19 cellular contexts compared by ENCODE assay signal in genomic region chr17:80481284-80482057, GRCh38. TPM values are rescaled to one million over a fixed set of nuclear protein-coding genes. Genes with fewer than 3 reads are reported as not detected.
A peak's percentile ranks its signal among the peaks of the same experiment; 100 is the strongest.
DNase-seq lines count a peak whose midpoint lies in the region; ATAC-seq, FAIRE-seq and TF ChIP-seq lines count a peak whose summit lies in the region.
"Had no signal": no experiment of that assay in that cellular context is flagged by ENCODE, and none has a peak within 500 bp of the region (broad histone marks: within the 10 kb centered on the region; RNA-seq: fewer than 3 reads in every experiment).

No MANE protein-coding gene starts in this region.

- in situ Hi-C loops in HepG2 (cut with HindIII; ENCODE audit: extremely low pct_ligation_motif_present, low pct_unique_long_range_greater_than_20kb) = no loop called here

- no TSS peak for BruUV-seq in HepG2 (replicated peaks; lab: Mats Ljungman, UMichigan)

- H3K4me2 ChIP-seq in HepG2 (ENCODE audit: low read depth, low read length) = no peak overlapping the region

- peaks cover 27% of the 10 kb centered on the region for H3K4me1 ChIP-seq in HepG2 (ENCODE audit: insufficient read depth, low read length)
- H3K4me1 ChIP-seq in right lobe of liver = peaks cover 0 to 20% (median 0%) of the 10 kb centered on the region in 4 donors
- peaks cover 12% of the 10 kb centered on the region for H3K4me1 ChIP-seq in SJCRH30
- peaks cover 25% of the 10 kb centered on the region for H3K4me1 ChIP-seq in testis

- peaks cover 3% of the 10 kb centered on the region; the same call in 1 of the 2 replicates for H4K20me1 ChIP-seq in HepG2 (ENCODE audit: insufficient read depth, low read length)

- H3K27ac ChIP-seq in HepG2 (ENCODE audit: extremely low read length, insufficient read depth, low read length) = no peak overlapping the region
- no peak overlapping the region for H3K27ac ChIP-seq in right lobe of liver
- no peak overlapping the region for H3K27ac ChIP-seq in SJCRH30
- H3K27ac ChIP-seq in testis = no peak overlapping the region

- no peak for FAIRE-seq in HepG2 (lab: Jason Lieb, UNC)
- FAIRE-seq: G401.6, GM12892 had no signal

- ATAC-seq in HepG2 (peak; percentile 47), right lobe of liver (no peak)
- ATAC-seq: Panc1, Right ventricle myocardium inferior, SK-N-SH treated with all-trans-retinoic acid at 6 μM for 48 hours had no signal

- H2AFZ ChIP-seq in HepG2 (ENCODE audit: low read length) = no peak overlapping the region

- no peak for TF ChIP-seq RAD21 in HepG2 (CRISPR knock-in tag; IDR thresholded peaks at IDR 0.05)

- no peaks in the 10 kb centered on the region for H3K36me3 ChIP-seq in HepG2 (replicated peaks in 1 of 2; ENCODE audit: control insufficient read depth in 1 of 2, insufficient read depth in 2 of 2, low read length in 2 of 2)
- no peaks in the 10 kb centered on the region for H3K36me3 ChIP-seq in right lobe of liver
- no peaks in the 10 kb centered on the region for H3K36me3 ChIP-seq in SJCRH30
- H3K36me3 ChIP-seq in testis (ENCODE audit: low read depth, missing control alignments) = no peaks in the 10 kb centered on the region

- DNase-seq in HepG2 (ENCODE audit: low spot score) = no peak
- DNase-seq in right lobe of liver = no peak
- peak; percentile 50 to 56 for DNase-seq in SJCRH30
- peak; percentile 43 to 94 (median 76) for DNase-seq in head of caudate nucleus
- peak; percentile 53 for DNase-seq in testis
- DNase-seq in NCI-H526 treated with DMSO at 0.1 percent for 48 hours (lab: John Stamatoyannopoulos, UW) = no peak
- no peak for DNase-seq in pons (ENCODE audit: low spot score)
- no peak for DNase-seq in activated CD4-positive, alpha-beta T cell treated with anti-CD3 and anti-CD28 coated beads for 48 hours
- DNase-seq: DMS79, GOT3, NCI-H1417 treated with DMSO at 0.1 percent for 48 hours, NCI-H2081 treated with DMSO at 0.1 percent for 48 hours, NCI-H446 treated with DMSO at 0.1 percent for 48 hours, NCI-H82 had no signal

- CTCF ChIA-PET in HepG2 (lab: Yijun Ruan, JAX; ENCODE audit: low intra/inter-chr PET ratio, low total read pairs) = no interaction called here

- TF ChIP-seq POLR2A in HepG2 (IDR thresholded peaks at IDR 0.05; ENCODE audit: insufficient read depth in 1 of 2, low read depth in 2 of 2, low read length in 2 of 2) (no peak), right lobe of liver (IDR thresholded peaks at IDR 0.05) (no peak), testis (IDR thresholded peaks at IDR 0.05) (no peak)

- H3K27me3 ChIP-seq in HepG2 (ENCODE audit: control insufficient read depth in 1 of 2, insufficient read depth in 2 of 2, low read length in 2 of 2) = peaks cover 40 to 93% of the 10 kb centered on the region in 2 experiments
- peaks cover 0 to 27% of the 10 kb centered on the region in 2 donors for H3K27me3 ChIP-seq in right lobe of liver
- H3K27me3 ChIP-seq in SJCRH30 = peaks cover 40% of the 10 kb centered on the region
- H3K27me3 ChIP-seq in testis = no peaks in the 10 kb centered on the region

- 40% methylated on average over 14 of the region's 21 CpGs for WGBS in HepG2 (ENCODE audit: low lambda C conversion rate)
- WGBS in right lobe of liver (ENCODE audit: insufficient coverage, low coverage, low lambda C conversion rate, missing lambda C conversion rate) = 28% methylated on average over 9 of the region's 21 CpGs
- WGBS in testis, 2 donors = 52 to 61% methylated on average over 4 to 20 of the region's 21 CpGs

- POLR2A ChIA-PET in HepG2 (lab: Yijun Ruan, JAX) = interaction anchor here (0.6 to 1.3 kb wide), 2 partner anchors 27 to 82 kb away, joined by 3 to 4 read pairs; no protein-coding TSS in a partner anchor

- no peak for TF ChIP-seq CTCF in HepG2 (CRISPR knock-in tag; IDR thresholded peaks at IDR 0.05)
- no peak for TF ChIP-seq CTCF in right lobe of liver (IDR thresholded peaks at IDR 0.05)
- no peak for TF ChIP-seq CTCF in testis (IDR thresholded peaks at IDR 0.05)

- no peak overlapping the region for H3K4me3 ChIP-seq in HepG2 (replicated peaks in 1 of 3; ENCODE audit: insufficient read depth in 1 of 3, low read depth in 2 of 3, low read length in 3 of 3)
- no peak overlapping the region for H3K4me3 ChIP-seq in right lobe of liver
- H3K4me3 ChIP-seq in SJCRH30 = no peak overlapping the region
- H3K4me3 ChIP-seq in testis = no peak overlapping the region

- TF ChIP-seq EP300 in HepG2 (IDR thresholded peaks at IDR 0.05; ENCODE audit: low read depth in 2 of 2, low read length in 2 of 2) (no peak), HepG2 (CRISPR knock-in tag; IDR thresholded peaks at IDR 0.05; ENCODE audit: borderline replicate concordance) (no peak)

- H3K79me2 ChIP-seq in HepG2 (ENCODE audit: insufficient read depth, low read length) = no peaks in the 10 kb centered on the region

- no peak overlapping the region for H3K9ac ChIP-seq in HepG2 (ENCODE audit: insufficient read depth, low read depth, low read length)

- intact Hi-C loops in HepG2 (cut with micrococcal nuclease; ENCODE audit: unreplicated experiment) (no loop called here), right lobe of liver (cut with DNase I) (no loop called here), head of caudate nucleus (cut with DNase I) (no loop called here), testis (cut with DNase I; ENCODE audit: low total_unique reads) (no loop called here)

- H3K9me3 ChIP-seq in HepG2 (ENCODE audit: low read length) = no peaks in the 10 kb centered on the region
- no peaks in the 10 kb centered on the region for H3K9me3 ChIP-seq in right lobe of liver
- H3K9me3 ChIP-seq in SJCRH30 (replicated peaks) = no peaks in the 10 kb centered on the region
- H3K9me3 ChIP-seq in testis = no peaks in the 10 kb centered on the region

TF ChIP-seq in HepG2, 621 proteins besides CTCF, POLR2A, EP300 and RAD21 (continues in another document):
- peak; percentile 38; the same call in 1 of the 2 replicates for TF ChIP-seq NRL (CRISPR knock-in tag; IDR thresholded peaks at IDR 0.05; ENCODE audit: borderline replicate concordance)
- no peak for TF ChIP-seq ZNF597 (CRISPR knock-in tag; IDR thresholded peaks at IDR 0.05)
- peak; percentile 89 for TF ChIP-seq ZNF768 (CRISPR knock-in tag; IDR thresholded peaks at IDR 0.05)

RNA-seq across cellular contexts. Expression of gene NPTX1, which starts 5.1 kb away (rescaled TPM):
- not detected in 2 replicates for total RNA-seq in HepG2 (2016; rRNA removed; fragmentation: Illumina TruSeq; extraction: Trizol)
- total RNA-seq in HepG2 (2016; cell fraction: cytosol; rRNA removed; fragmentation: Illumina TruSeq; extraction: Trizol; ENCODE audit: low read depth) = not detected in 2 replicates
- not detected in 2 replicates for total RNA-seq in HepG2 (2016; cell fraction: insoluble cytoplasmic fraction; rRNA removed; fragmentation: Illumina TruSeq; extraction: Trizol)
- not detected in 2 replicates for total RNA-seq in HepG2 (2016; cell fraction: membrane; rRNA removed; fragmentation: Illumina TruSeq; extraction: Trizol)
- not detected in 2 replicates for total RNA-seq in HepG2 (2016; cell fraction: nucleus; rRNA removed; fragmentation: Illumina TruSeq; extraction: Trizol)
- polyA plus RNA-seq in HepG2 (2011; rRNA removed) = 0.01 TPM in 1 of 2 replicates, not detected in the other
- not detected in 2 replicates for polyA plus RNA-seq in HepG2 (2011; cell fraction: cytosol; rRNA removed)
- not detected in 2 replicates for polyA plus RNA-seq in HepG2 (2011; cell fraction: nucleus; rRNA removed)
- not detected in 2 replicates for polyA plus RNA-seq in HepG2 (2012)
- not detected in 2 replicates for polyA plus RNA-seq in HepG2 (2016; cell fraction: cytosol; fragmentation: Illumina TruSeq; extraction: Trizol; ENCODE audit: low read depth)
- not detected in 2 replicates for polyA plus RNA-seq in HepG2 (2016; cell fraction: insoluble cytoplasmic fraction; fragmentation: Illumina TruSeq; extraction: Trizol; ENCODE audit: low read depth)
- not detected in 2 replicates for polyA plus RNA-seq in HepG2 (2016; cell fraction: membrane; fragmentation: Illumina TruSeq; extraction: Trizol; ENCODE audit: low read depth)
- polyA plus RNA-seq in HepG2 (2016; cell fraction: nucleus; fragmentation: Illumina TruSeq; extraction: Trizol; ENCODE audit: insufficient read depth, low read depth) = not detected in 2 replicates
- 17.0 TPM in 1 of 2 replicates, not detected in the other for polyA minus RNA-seq in HepG2 (2011; rRNA and poly(A)+ RNA removed; ENCODE audit: low replicate concordance)
- polyA minus RNA-seq in HepG2 (2011; cell fraction: cytosol; rRNA and poly(A)+ RNA removed) = 0.10 TPM in 1 of 2 replicates, not detected in the other
- 0.25 TPM in 1 of 2 replicates, not detected in the other for polyA minus RNA-seq in HepG2 (2011; cell fraction: nucleus; rRNA and poly(A)+ RNA removed)
- total RNA-seq in right lobe of liver = under 1 TPM in 1 of 6 experiments, not detected in 5; 0.06 TPM
- total RNA-seq in SJCRH30 (2014; rRNA removed; shearing (Covaris generic)) = not detected in 2 replicates
- 1 to 10 TPM; 1.7 to 3.8 TPM for total RNA-seq in testis
- 3.7 TPM for polyA plus RNA-seq in testis (ENCODE audit: insufficient read depth, low read depth, low replicate concordance)
- total RNA-seq: Right ventricle myocardium inferior had no signal

Comparison
In these comparisons a context has a peak if more than half of its experiments do, and no peak if none do; other contexts are left out.
1. DNase-seq: peak in SJCRH30 (2 of 2), head of caudate nucleus (42 of 42) and testis (single experiment); none in HepG2 (single experiment), right lobe of liver (0 of 3), NCI-H526 treated with DMSO at 0.1 percent for 48 hours (single experiment), pons (single experiment) and activated CD4-positive, alpha-beta T cell treated with anti-CD3 and anti-CD28 coated beads for 48 hours (single experiment).